Comparison of ENCODE assay signal across 13 cellular contexts in genomic region chr11:128516467-128516778, GRCh38.
A peak's percentile ranks its signal among the peaks of the same experiment; 100 is the strongest.
DNase-seq lines count a peak whose midpoint lies in the region; ATAC-seq, FAIRE-seq and TF ChIP-seq lines count a peak whose summit lies in the region.
"Had no signal": no experiment of that assay in that cellular context is flagged by ENCODE, and none has a peak within 500 bp of the region (broad histone marks: within the 10 kb centered on the region; RNA-seq: fewer than 3 reads in every experiment).

No MANE protein-coding gene starts in this region.

- TF ChIP-seq CTCF in A549 (IDR thresholded peaks at IDR 0.05) (no peak), GM12864 (IDR thresholded peaks at IDR 0.05; ENCODE audit: low read depth, low read length, missing control alignments) (no peak), body of pancreas (IDR thresholded peaks at IDR 0.05) (no peak), WERI-Rb-1 (IDR thresholded peaks at IDR 0.05; ENCODE audit: low read depth, low read length) (no peak), BE2C (IDR thresholded peaks at IDR 0.05; ENCODE audit: low read depth, low read length) (no peak)

- H3K9me3 Mint-ChIP-seq in naive thymus-derived CD8-positive, alpha-beta T cell = no peaks in the 10 kb centered on the region

- H3K4me1 Mint-ChIP-seq in naive thymus-derived CD8-positive, alpha-beta T cell = peaks cover 38 to 76% (median 57%) of the 10 kb centered on the region in 4 donors

- TF ChIP-seq RAD21 in A549 (conservative IDR thresholded peaks at IDR 0.05 in 1 of 2, IDR thresholded peaks at IDR 0.05 in 1 of 2) = no peak

- peak overlapping the region; percentile 91; the same call in 2 of the 3 replicates for H3K4me2 ChIP-seq in A549

- no peaks in the 10 kb centered on the region for H3K27me3 Mint-ChIP-seq in naive thymus-derived CD8-positive, alpha-beta T cell

- 58% methylated on average over 3 of the region's 3 CpGs for WGBS in A549 (ENCODE audit: missing lambda C conversion rate)
- WGBS in body of pancreas, 2 donors = 19 to 26% methylated on average over 3 of the region's 3 CpGs

- H3K4me3 ChIP-seq in A549 (no peak overlapping the region), GM12864 (ENCODE audit: low read depth, low read length) (peak overlapping the region; percentile 88), body of pancreas (no peak overlapping the region), WERI-Rb-1 (ENCODE audit: low read depth, low read length) (no peak overlapping the region), BE2C (ENCODE audit: low read depth, low read length) (no peak overlapping the region)

- TF ChIP-seq POLR2A in A549 (IDR thresholded peaks at IDR 0.05; ENCODE audit: low read length) (no peak), body of pancreas (IDR thresholded peaks at IDR 0.05) (no peak), GM18505 (IDR thresholded peaks at IDR 0.05; ENCODE audit: borderline replicate concordance, extremely low read depth, insufficient read depth, insufficient read length) (no peak)

- peak overlapping the region; percentile 89 to 99 (median 98) for H3K4me3 Mint-ChIP-seq in naive thymus-derived CD8-positive, alpha-beta T cell

- DNase-seq in A549 (ENCODE audit: low read depth in 1 of 2, low spot score in 1 of 2) (no peak), GM12864 (ENCODE audit: low read depth) (no peak), body of pancreas (peak in 1 of 4 donors; percentile 38), WERI-Rb-1 (no peak), BE2C (no peak), NCI-H1436 treated with DMSO at 0.1 percent for 48 hours (lab: John Stamatoyannopoulos, UW) (no peak)
- peak in 1 of 10 donors; percentile 3 for DNase-seq in naive thymus-derived CD8-positive, alpha-beta T cell
- DNase-seq: activated CD8-positive, alpha-beta memory T cell treated with anti-CD3 and anti-CD28 coated beads for 24 hours; H7; NCI-H1694 treated with DMSO at 0.1 percent for 48 hours; nucleus accumbens had no signal

- CTCF ChIA-PET in A549 (lab: Yijun Ruan, JAX) = interaction anchor here (0.9 to 1.2 kb wide), 2 partner anchors 114 to 226 kb away, joined by 3 to 4 read pairs; no protein-coding TSS in a partner anchor

- intact Hi-C loops in body of pancreas (cut with DNase I) = no loop called here

- H3K9me3 ChIP-seq in A549 (no peaks in the 10 kb centered on the region), body of pancreas (no peaks in the 10 kb centered on the region), WERI-Rb-1 (ENCODE audit: severe bottlenecking) (no peaks in the 10 kb centered on the region), BE2C (no peaks in the 10 kb centered on the region)

- H3K27me3 ChIP-seq in body of pancreas (no peaks in the 10 kb centered on the region), WERI-Rb-1 (ENCODE audit: insufficient read depth, low read depth, severe bottlenecking) (no peaks in the 10 kb centered on the region), BE2C (no peaks in the 10 kb centered on the region)

- H3K4me1 ChIP-seq in A549 (peaks cover 64% of the 10 kb centered on the region), body of pancreas (peaks cover 67% of the 10 kb centered on the region), BE2C (peaks cover 15% of the 10 kb centered on the region; the same call in 1 of the 2 replicates)

- peak overlapping the region; percentile 93 to 98 (median 96) for H3K27ac Mint-ChIP-seq in naive thymus-derived CD8-positive, alpha-beta T cell

- no peak for ATAC-seq in A549
- peak; percentile 26 for ATAC-seq in body of pancreas
- no peak for ATAC-seq in naive thymus-derived CD8-positive, alpha-beta T cell
- no peak for ATAC-seq in GM18505 (IDR thresholded peaks at IDR 0.05; ENCODE audit: unreplicated experiment)

- H3K36me3 Mint-ChIP-seq in naive thymus-derived CD8-positive, alpha-beta T cell = peaks cover 80 to 97% (median 82%) of the 10 kb centered on the region in 3 donors

- POLR2A ChIA-PET in A549 (lab: Yijun Ruan, JAX) = interaction anchor here (1.3 kb wide), 1 partner anchor 19 kb away, joined by 3 read pairs; no protein-coding TSS in a partner anchor
- POLR2A ChIA-PET in naive thymus-derived CD8-positive, alpha-beta T cell (lab: Charles Lee) = interaction anchor here (0.8 to 28.4 kb wide), 13 partner anchors 10 to 226 kb away, joined by 3 to 603 read pairs (median 17); no protein-coding TSS in a partner anchor

- no peak for TF ChIP-seq EP300 in A549 (IDR thresholded peaks at IDR 0.05)

- no peaks in the 10 kb centered on the region for H3K36me3 ChIP-seq in body of pancreas (replicated peaks in 1 of 2; ENCODE audit: insufficient read depth in 1 of 2, low read depth in 2 of 2)
- H3K36me3 ChIP-seq in WERI-Rb-1 = no peaks in the 10 kb centered on the region
- no peaks in the 10 kb centered on the region for H3K36me3 ChIP-seq in BE2C

- FAIRE-seq in A549 (lab: Jason Lieb, UNC) = no peak

- H3K27ac ChIP-seq in A549 (peak overlapping the region in 1 of 2 experiments; percentile 77; a peak in 3 of 6 replicates), body of pancreas (peak overlapping the region; percentile 25 to 68 (median 44)), WERI-Rb-1 (no peak overlapping the region)
- H3K27ac ChIP-seq: RWPE1 had no signal

TF ChIP-seq in A549, 52 proteins besides CTCF, POLR2A, EP300 and RAD21:
- TF ChIP-seq CBX2 (IDR thresholded peaks at IDR 0.05; ENCODE audit: borderline replicate concordance, low read depth) (no peak), JUNB (IDR thresholded peaks at IDR 0.05) (no peak), BHLHE40 (IDR thresholded peaks at IDR 0.05; ENCODE audit: low read depth, low read length) (no peak), ZSCAN20 (CRISPR knock-in tag; IDR thresholded peaks at IDR 0.05) (no peak), HOXB13 (CRISPR knock-in tag; IDR thresholded peaks at IDR 0.05; ENCODE audit: low read depth) (no peak), POLR2AphosphoS2 (conservative IDR thresholded peaks at IDR 0.05; ENCODE audit: low read length) (no peak), RCOR1 (IDR thresholded peaks at IDR 0.05; ENCODE audit: low read depth, low read length) (no peak), CHD4 (IDR thresholded peaks at IDR 0.05; ENCODE audit: borderline replicate concordance) (no peak), CHD2 (IDR thresholded peaks at IDR 0.05; ENCODE audit: low read length, partially characterized antibody) (no peak)
- TF ChIP-seq, protein P1, sequence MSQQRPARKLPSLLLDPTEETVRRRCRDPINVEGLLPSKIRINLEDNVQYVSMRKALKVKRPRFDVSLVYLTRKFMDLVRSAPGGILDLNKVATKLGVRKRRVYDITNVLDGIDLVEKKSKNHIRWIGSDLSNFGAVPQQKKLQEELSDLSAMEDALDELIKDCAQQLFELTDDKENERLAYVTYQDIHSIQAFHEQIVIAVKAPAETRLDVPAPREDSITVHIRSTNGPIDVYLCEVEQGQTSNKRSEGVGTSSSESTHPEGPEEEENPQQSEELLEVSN (IDR thresholded peaks at IDR 0.05; ENCODE audit: borderline replicate concordance, low read depth) = no peak
- TF ChIP-seq, protein P2, sequence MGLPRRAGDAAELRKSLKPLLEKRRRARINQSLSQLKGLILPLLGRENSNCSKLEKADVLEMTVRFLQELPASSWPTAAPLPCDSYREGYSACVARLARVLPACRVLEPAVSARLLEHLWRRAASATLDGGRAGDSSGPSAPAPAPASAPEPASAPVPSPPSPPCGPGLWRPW (IDR thresholded peaks at IDR 0.05) = no peak
- TF ChIP-seq, protein P3, sequence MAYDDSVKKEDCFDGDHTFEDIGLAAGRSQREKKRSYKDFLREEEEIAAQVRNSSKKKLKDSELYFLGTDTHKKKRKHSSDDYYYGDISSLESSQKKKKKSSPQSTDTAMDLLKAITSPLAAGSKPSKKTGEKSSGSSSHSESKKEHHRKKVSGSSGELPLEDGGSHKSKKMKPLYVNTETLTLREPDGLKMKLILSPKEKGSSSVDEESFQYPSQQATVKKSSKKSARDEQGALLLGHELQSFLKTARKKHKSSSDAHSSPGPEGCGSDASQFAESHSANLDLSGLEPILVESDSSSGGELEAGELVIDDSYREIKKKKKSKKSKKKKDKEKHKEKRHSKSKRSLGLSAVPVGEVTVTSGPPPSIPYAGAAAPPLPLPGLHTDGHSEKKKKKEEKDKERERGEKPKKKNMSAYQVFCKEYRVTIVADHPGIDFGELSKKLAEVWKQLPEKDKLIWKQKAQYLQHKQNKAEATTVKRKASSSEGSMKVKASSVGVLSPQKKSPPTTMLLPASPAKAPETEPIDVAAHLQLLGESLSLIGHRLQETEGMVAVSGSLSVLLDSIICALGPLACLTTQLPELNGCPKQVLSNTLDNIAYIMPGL (CRISPR knock-in tag; IDR thresholded peaks at IDR 0.05; ENCODE audit: borderline replicate concordance) = no peak
